10 cellular contexts compared by ENCODE assay signal in genomic region chr12:21169878-21170472, GRCh38. TPM values are rescaled to one million over a fixed set of nuclear protein-coding genes. Genes with fewer than 3 reads are reported as not detected.
DNase-seq lines count a peak whose midpoint lies in the region; ATAC-seq and FAIRE-seq lines count a peak whose summit lies in the region.
"Had no signal": no experiment of that assay in that cellular context is flagged by ENCODE, and none has a peak within 500 bp of the region (broad histone marks: within the 10 kb centered on the region; RNA-seq: fewer than 3 reads in every experiment).

No MANE protein-coding gene starts in this region.

- peak; percentile 34 for DNase-seq in Caki2 (ENCODE audit: low read depth)
- DNase-seq in NCI-H748 treated with DMSO at 0.1 percent for 48 hours (lab: John Stamatoyannopoulos, UW), result peak; percentile 51
- DNase-seq in astrocyte of the hippocampus (ENCODE audit: low read depth, low spot score), result peak; percentile 67
- no peak for DNase-seq in left lobe of liver (ENCODE audit: low spot score)
- peak; percentile 46 for DNase-seq in urothelium cell line (ENCODE audit: low spot score)
- no peak for DNase-seq in NCI-H187 treated with DMSO at 0.1 percent for 48 hours (lab: John Stamatoyannopoulos, UW)
- DNase-seq: activated B cell treated with CpG ODN at 0.5 μM for 24 hours had no signal

- ATAC-seq in GM18907 (IDR thresholded peaks at IDR 0.05; ENCODE audit: unreplicated experiment), result peak; percentile 73
- ATAC-seq in HG03378 (IDR thresholded peaks at IDR 0.05; ENCODE audit: unreplicated experiment), result peak; percentile 66
- ATAC-seq in left lobe of liver, result peak; percentile 85

- no peak for FAIRE-seq in urothelium cell line (lab: Jason Lieb, UNC)

- in situ Hi-C loops in Caki2 (cut with HindIII; ENCODE audit: low pct_unique_long_range_greater_than_20kb, low sequenced_read_pairs), result no loop called here

RNA-seq across cellular contexts. Expression of gene SLCO1B1, which starts 39.0 kb away (rescaled TPM):
- not detected in 2 replicates for total RNA-seq in Caki2 (2014; rRNA removed; shearing (Covaris generic); ENCODE audit: low replicate concordance)
- 143 TPM for total RNA-seq in left lobe of liver
- total RNA-seq: activated B cell treated with CpG ODN at 0.5 μM for 24 hours, skeletal muscle tissue had no signal

Comparison
In these comparisons a context has a peak if more than half of its experiments do, and no peak if none do; other contexts are left out.
1. DNase-seq: peak in Caki2 (single experiment), NCI-H748 treated with DMSO at 0.1 percent for 48 hours (single experiment), astrocyte of the hippocampus (single experiment) and urothelium cell line (single experiment); none in left lobe of liver (single experiment) and NCI-H187 treated with DMSO at 0.1 percent for 48 hours (single experiment).
2. RNA of gene SLCO1B1, which starts 39.0 kb away (total RNA-seq): 143 TPM in left lobe of liver (single experiment); not detected in Caki2; every median in the first group is over 100 times any median in the second.
3. Peak in every context shown above with its lines, with median percentiles within 50 percentile points of each other: ATAC-seq.